1 cellular context compared by ENCODE assay signal in the genomic region with DNA sequence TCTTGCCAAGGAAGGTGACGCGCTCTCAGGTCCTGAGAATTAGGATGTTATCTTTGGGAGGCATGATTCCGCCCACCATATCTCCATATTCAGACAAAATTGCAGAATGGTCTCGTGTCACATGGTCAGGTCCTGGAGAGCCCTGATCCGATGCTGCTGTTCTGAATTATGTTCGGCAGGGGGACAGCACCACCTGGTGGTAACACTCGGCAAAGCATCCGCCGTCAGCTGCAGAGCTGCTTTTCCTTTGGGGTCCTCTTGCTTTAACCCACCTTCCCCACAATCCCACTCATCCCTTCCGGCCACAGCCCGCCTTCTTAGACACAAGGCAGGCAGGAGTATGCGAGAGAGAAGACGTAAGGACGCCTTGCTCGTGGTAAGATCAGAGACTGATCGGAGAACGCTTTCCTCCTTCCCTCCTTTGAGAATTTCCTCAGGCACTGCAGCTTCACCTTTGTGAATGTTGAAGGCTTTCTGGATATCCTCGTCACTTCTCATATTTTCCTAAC.
TF ChIP-seq lines count a peak whose summit lies in the region.

No MANE protein-coding gene starts in this region.

TF ChIP-seq in WTC11, 78 proteins besides CTCF, POLR2A, EP300 and RAD21 (continued from another document):
- TF ChIP-seq, protein P1, sequence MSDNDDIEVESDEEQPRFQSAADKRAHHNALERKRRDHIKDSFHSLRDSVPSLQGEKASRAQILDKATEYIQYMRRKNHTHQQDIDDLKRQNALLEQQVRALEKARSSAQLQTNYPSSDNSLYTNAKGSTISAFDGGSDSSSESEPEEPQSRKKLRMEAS (CRISPR knock-in tag; IDR thresholded peaks at IDR 0.05): peak; percentile 87
- TF ChIP-seq, protein P2, sequence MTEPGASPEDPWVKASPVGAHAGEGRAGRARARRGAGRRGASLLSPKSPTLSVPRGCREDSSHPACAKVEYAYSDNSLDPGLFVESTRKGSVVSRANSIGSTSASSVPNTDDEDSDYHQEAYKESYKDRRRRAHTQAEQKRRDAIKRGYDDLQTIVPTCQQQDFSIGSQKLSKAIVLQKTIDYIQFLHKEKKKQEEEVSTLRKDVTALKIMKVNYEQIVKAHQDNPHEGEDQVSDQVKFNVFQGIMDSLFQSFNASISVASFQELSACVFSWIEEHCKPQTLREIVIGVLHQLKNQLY (CRISPR knock-in tag; IDR thresholded peaks at IDR 0.05): no peak
